ENCODE assay signal across 29 cellular contexts in genomic region chr9:77183581-77183980, GRCh38.
"Had no signal": no experiment of that assay in that cellular context is flagged by ENCODE, and none has a peak within 500 bp of the region (broad histone marks: within the 10 kb centered on the region; RNA-seq: fewer than 3 reads in every experiment).

No MANE protein-coding gene starts in this region.

- H3K9me3 Mint-ChIP-seq: activated T-cell treated with anti-CD3 and anti-CD28 coated beads, Interleukin-2, amount 50 U/mL, for 24 hours; effector memory CD8-positive, alpha-beta T cell; neural crest cell had no signal

- H3K27me3 Mint-ChIP-seq: activated CD4-positive, alpha-beta memory T cell treated with anti-CD3 and anti-CD28 coated beads, Interleukin-2, amount 10 ng/mL, durations not matched to agents 7 days and 5 days; activated CD4-positive, alpha-beta T cell treated with anti-CD3 and anti-CD28 coated beads, Interleukin-2, amount 10 ng/mL, durations not matched to agents 24 days and 14 days; activated naive CD4-positive, alpha-beta T cell treated with anti-CD3 and anti-CD28 coated beads, Interleukin-2, amount 10 ng/mL, durations not matched to agents 7 days and 5 days; activated naive CD8-positive, alpha-beta T cell treated with anti-CD3 and anti-CD28 coated beads, Interleukin-2, amount 10 ng/mL, durations not matched to agents 7 days and 5 days; activated T-cell treated with anti-CD3 and anti-CD28 coated beads, Interleukin-2, amount 50 U/mL, for 24 hours; effector memory CD8-positive, alpha-beta T cell; naive thymus-derived CD4-positive, alpha-beta T cell; stimulated activated naive B cell treated with anti-CD40 and anti-IgM and Interleukin-4, amounts not matched to agents 10 μg/mL and 1 μg/mL and 100 μg/mL, for 72 hours had no signal

- H3K27ac Mint-ChIP-seq: activated CD4-positive, alpha-beta memory T cell treated with anti-CD3 and anti-CD28 coated beads, Interleukin-2, amount 10 ng/mL, durations not matched to agents 7 days and 5 days; activated CD4-positive, alpha-beta T cell treated with anti-CD3 and anti-CD28 coated beads, Interleukin-2, amount 10 ng/mL, durations not matched to agents 24 days and 14 days; activated naive CD4-positive, alpha-beta T cell treated with anti-CD3 and anti-CD28 coated beads, Interleukin-2, amount 10 ng/mL, durations not matched to agents 7 days and 5 days; activated naive CD8-positive, alpha-beta T cell treated with anti-CD3 and anti-CD28 coated beads, Interleukin-2, amount 10 ng/mL, durations not matched to agents 7 days and 5 days; activated T-cell treated with anti-CD3 and anti-CD28 coated beads, Interleukin-2, amount 50 U/mL, for 24 hours; effector memory CD8-positive, alpha-beta T cell; mesothelial cell of epicardium; naive thymus-derived CD4-positive, alpha-beta T cell; stimulated activated naive B cell treated with anti-CD40 and anti-IgM and Interleukin-4, amounts not matched to agents 10 μg/mL and 1 μg/mL and 100 μg/mL, for 72 hours had no signal

- H3K27me3 ChIP-seq: ascending aorta, brain microvascular endothelial cell, gastrocnemius medialis, hepatocyte, pancreas, right atrium auricular region, stomach, thyroid gland, upper lobe of left lung had no signal

- H3K36me3 ChIP-seq: ascending aorta, brain microvascular endothelial cell, gastrocnemius medialis, pancreas, right atrium auricular region, stomach, thyroid gland, upper lobe of left lung had no signal

- H3K27ac ChIP-seq: ascending aorta, brain microvascular endothelial cell, gastrocnemius medialis, hepatocyte, pancreas, right atrium auricular region, stomach, thyroid gland, upper lobe of left lung, WERI-Rb-1 had no signal

- H3K9me3 ChIP-seq: ascending aorta, gastrocnemius medialis, pancreas, right atrium auricular region, stomach, thyroid gland, upper lobe of left lung had no signal

- DNase-seq: activated CD4-positive, alpha-beta memory T cell treated with anti-CD3 and anti-CD28 coated beads, Interleukin-2, amount 10 ng/mL, durations not matched to agents 7 days and 5 days; activated CD4-positive, alpha-beta T cell treated with anti-CD3 and anti-CD28 coated beads, Interleukin-2, amount 10 ng/mL, durations not matched to agents 24 days and 14 days; activated CD8-positive, alpha-beta memory T cell treated with anti-CD3 and anti-CD28 coated beads, Interleukin-2, amount 50 U/mL, for 48 hours; activated gamma-delta T cell; activated naive CD4-positive, alpha-beta T cell treated with anti-CD3 and anti-CD28 coated beads, Interleukin-2, amount 10 ng/mL, durations not matched to agents 7 days and 5 days; activated naive CD8-positive, alpha-beta T cell treated with anti-CD3 and anti-CD28 coated beads, Interleukin-2, amount 10 ng/mL, durations not matched to agents 7 days and 5 days; activated T-cell treated with anti-CD3 and anti-CD28 coated beads, Interleukin-2, amount 50 U/mL, for 24 hours; brain microvascular endothelial cell; cortex of kidney; effector memory CD8-positive, alpha-beta T cell; erythroblast; gastrocnemius medialis; kidney; naive thymus-derived CD4-positive, alpha-beta T cell; nucleus accumbens; pancreas; stimulated activated CD4-positive, alpha-beta T cell treated with anti-CD3 and anti-CD28 coated beads, Interleukin-15, amount 100 ng/mL, for 24 hours; stimulated activated CD4-positive, alpha-beta T cell treated with anti-CD3 and anti-CD28 coated beads, Interleukin-2, amount 100 ng/mL, for 24 hours; stimulated activated naive B cell treated with anti-CD40 and anti-IgM and Interleukin-4, amounts not matched to agents 10 μg/mL and 1 μg/mL and 100 μg/mL, for 72 hours; stomach; thyroid gland; upper lobe of left lung; WERI-Rb-1 had no signal

- ATAC-seq: activated CD4-positive, CD25-positive, alpha-beta regulatory T cell treated with anti-CD3 and anti-CD28 coated beads, Interleukin-2, amount 50 U/mL, for 24 hours; effector memory CD8-positive, alpha-beta T cell; gastrocnemius medialis; naive thymus-derived CD4-positive, alpha-beta T cell; stimulated activated naive B cell treated with anti-CD40 and anti-IgM and Interleukin-4, amounts not matched to agents 10 μg/mL and 1 μg/mL and 100 μg/mL, for 72 hours had no signal

- H3K4me3 ChIP-seq: ascending aorta, gastrocnemius medialis, hepatocyte, pancreas, right atrium auricular region, stomach, thyroid gland, upper lobe of left lung had no signal

- H3K4me3 Mint-ChIP-seq: activated CD4-positive, alpha-beta memory T cell treated with anti-CD3 and anti-CD28 coated beads, Interleukin-2, amount 10 ng/mL, durations not matched to agents 7 days and 5 days; activated CD4-positive, alpha-beta T cell treated with anti-CD3 and anti-CD28 coated beads, Interleukin-2, amount 10 ng/mL, durations not matched to agents 24 days and 14 days; activated naive CD4-positive, alpha-beta T cell treated with anti-CD3 and anti-CD28 coated beads, Interleukin-2, amount 10 ng/mL, durations not matched to agents 7 days and 5 days; activated naive CD8-positive, alpha-beta T cell treated with anti-CD3 and anti-CD28 coated beads, Interleukin-2, amount 10 ng/mL, durations not matched to agents 7 days and 5 days; activated T-cell treated with anti-CD3 and anti-CD28 coated beads, Interleukin-2, amount 50 U/mL, for 24 hours; effector memory CD8-positive, alpha-beta T cell; mesothelial cell of epicardium; naive thymus-derived CD4-positive, alpha-beta T cell; neural crest cell; stimulated activated naive B cell treated with anti-CD40 and anti-IgM and Interleukin-4, amounts not matched to agents 10 μg/mL and 1 μg/mL and 100 μg/mL, for 72 hours had no signal
